11 cellular contexts compared by ENCODE assay signal in the genomic region with DNA sequence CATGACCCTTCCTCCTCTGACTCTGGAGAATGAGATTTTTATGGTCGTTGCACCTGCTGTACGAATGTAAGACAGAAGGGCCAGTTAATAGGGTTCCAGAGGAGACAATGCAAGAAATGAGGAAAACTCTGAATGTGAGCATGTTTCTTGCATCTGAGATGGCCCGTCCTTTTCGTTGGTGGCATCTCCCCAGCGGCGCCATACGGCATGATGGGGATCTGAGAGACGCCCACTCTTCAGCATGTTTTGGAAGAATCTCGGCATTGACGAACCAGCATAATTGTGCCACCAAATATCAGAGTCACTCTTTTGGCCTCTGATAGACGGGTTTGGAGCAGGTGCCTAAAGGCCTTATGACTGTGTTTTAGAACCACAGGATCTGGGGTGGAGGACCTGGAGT.
"Had no signal": no experiment of that assay in that cellular context is flagged by ENCODE, and none has a peak within 500 bp of the region (broad histone marks: within the 10 kb centered on the region; RNA-seq: fewer than 3 reads in every experiment).

No MANE protein-coding gene starts in this region.

- H3K4me3 ChIP-seq: suprapubic skin, upper lobe of left lung had no signal

- H3K36me3 ChIP-seq: upper lobe of left lung had no signal

- DNase-seq: activated CD4-positive, alpha-beta T cell treated with anti-CD3 and anti-CD28 coated beads, Interleukin-2, amount 10 ng/mL, durations not matched to agents 24 days and 14 days; activated CD8-positive, alpha-beta T cell treated with anti-CD3 and anti-CD28 coated beads, Interleukin-2, amount 10 ng/mL, durations not matched to agents 7 days and 5 days; activated naive CD4-positive, alpha-beta T cell treated with anti-CD3 and anti-CD28 coated beads for 36 hours; activated naive CD8-positive, alpha-beta T cell treated with anti-CD3 and anti-CD28 coated beads, Interleukin-2, amount 50 U/mL, for 24 hours; activated T-cell treated with anti-CD3 and anti-CD28 coated beads, Interleukin-2, amount 50 U/mL, for 24 hours; aorta; mesendoderm; stimulated activated naive CD8-positive, alpha-beta T cell treated with anti-CD3 and anti-CD28 coated beads, Interleukin-15, Interleukin-2, amounts not matched to agents 100 U/mL and 50 U/mL, for 24 hours; T1000; upper lobe of left lung had no signal

- H3K9me3 ChIP-seq: suprapubic skin, upper lobe of left lung had no signal

- H3K27ac ChIP-seq: suprapubic skin, upper lobe of left lung had no signal

- H3K27me3 ChIP-seq: suprapubic skin, upper lobe of left lung had no signal

- ATAC-seq: activated CD8-positive, alpha-beta T cell treated with anti-CD3 and anti-CD28 coated beads, Interleukin-2, amount 10 ng/mL, durations not matched to agents 7 days and 5 days; activated naive CD8-positive, alpha-beta T cell treated with anti-CD3 and anti-CD28 coated beads, Interleukin-2, amount 50 U/mL, for 24 hours; stimulated activated naive CD8-positive, alpha-beta T cell treated with anti-CD3 and anti-CD28 coated beads, Interleukin-15, Interleukin-2, amounts not matched to agents 100 U/mL and 50 U/mL, for 24 hours had no signal
